8 cellular contexts compared by ENCODE assay signal in genomic region chr12:45050751-45051489, GRCh38. TPM values are rescaled to one million over a fixed set of nuclear protein-coding genes. Genes with fewer than 3 reads are reported as not detected.
DNase-seq lines count a peak whose midpoint lies in the region; ATAC-seq and TF ChIP-seq lines count a peak whose summit lies in the region.

Gene DBX2 (minus strand): TSS chr12:45051099. CDS start chr12:45050927, 172 bp downstream.

- 1% methylated on average over 29 to 69 of the region's 69 CpGs for WGBS in heart left ventricle, 4 donors
- WGBS in psoas muscle, 3 donors: 0% methylated on average over 42 to 69 of the region's 69 CpGs
- WGBS in thyroid gland, 2 donors: 1% methylated on average over 24 to 33 of the region's 69 CpGs

- H3K27me3 ChIP-seq in heart left ventricle (peaks cover 0 to 66% (median 25%) of the 10 kb centered on the region in 9 donors), psoas muscle (ENCODE audit: insufficient read depth in 3 of 3, low read length in 2 of 3) (peaks cover 4 to 32% (median 14%) of the 10 kb centered on the region in 3 donors), thyroid gland (peaks cover 4% of the 10 kb centered on the region)

- H3K27ac ChIP-seq in heart left ventricle: no peak within 1 kb of the TSS
- H3K27ac ChIP-seq in psoas muscle: no peak within 1 kb of the TSS
- no peak within 1 kb of the TSS for H3K27ac ChIP-seq in thyroid gland

- DNase-seq in GM10266 (ENCODE audit: extremely low spot score) (peak; percentile 17), T1000 (lab: John Stamatoyannopoulos, UW) (peak; percentile 83), heart left ventricle (no peak), psoas muscle (peak in 1 of 2 donors; percentile 51), NCI-H226 (no peak), thyroid gland (no peak), dedifferentiated amniotic fluid mesenchymal stem cell (ENCODE audit: extremely low spot score) (no peak), foreskin melanocyte (no peak)

- H3K36me3 ChIP-seq in heart left ventricle: no peaks in the 10 kb centered on the region
- H3K36me3 ChIP-seq in psoas muscle (ENCODE audit: insufficient read depth in 1 of 2, low read depth in 1 of 2): no peaks in the 10 kb centered on the region
- H3K36me3 ChIP-seq in thyroid gland: no peaks in the 10 kb centered on the region

- no peaks in the 10 kb centered on the region for H3K9me3 ChIP-seq in heart left ventricle
- H3K9me3 ChIP-seq in psoas muscle: no peaks in the 10 kb centered on the region
- no peaks in the 10 kb centered on the region for H3K9me3 ChIP-seq in thyroid gland

- peak within 1 kb of the TSS; percentile 24 to 56 (median 44) for H3K4me3 ChIP-seq in heart left ventricle
- H3K4me3 ChIP-seq in psoas muscle: peak within 1 kb of the TSS; percentile 64
- peak within 1 kb of the TSS in 1 of 3 donors; percentile 15 for H3K4me3 ChIP-seq in thyroid gland (replicated peaks in 1 of 3)

- TF ChIP-seq POLR2A in heart left ventricle (IDR thresholded peaks at IDR 0.05) (no peak), thyroid gland (IDR thresholded peaks at IDR 0.05) (no peak)

- intact Hi-C loops in heart left ventricle (cut with DNase I) (no loop called here), psoas muscle (cut with DNase I) (no loop called here), thyroid gland (cut with DNase I) (no loop called here)

- peak in 2 of 4 donors; percentile 38 to 56 for ATAC-seq in heart left ventricle
- ATAC-seq in psoas muscle: peak in 2 of 4 donors; percentile 37 to 46

- H3K4me1 ChIP-seq in heart left ventricle (peaks cover 0 to 20% (median 0%) of the 10 kb centered on the region in 12 donors), psoas muscle (no peaks in the 10 kb centered on the region), thyroid gland (peaks cover 0 to 8% of the 10 kb centered on the region in 2 donors)

- no peak for TF ChIP-seq CTCF in GM10266 (IDR thresholded peaks at IDR 0.05; ENCODE audit: control insufficient read depth, insufficient read depth, low read depth, missing control alignments)
- TF ChIP-seq CTCF in heart left ventricle (IDR thresholded peaks at IDR 0.05): no peak
- TF ChIP-seq CTCF in psoas muscle (IDR thresholded peaks at IDR 0.05): no peak
- TF ChIP-seq CTCF in thyroid gland (IDR thresholded peaks at IDR 0.05): no peak

RNA-seq across cellular contexts. Expression of gene DBX2, which starts in this region (rescaled TPM):
- total RNA-seq in heart left ventricle (under 1 TPM in 2 of 9 donors, not detected in 7; 0.32 to 0.45 TPM), psoas muscle (under 1 TPM in 2 of 4 donors, not detected in 2; 0.08 to 0.20 TPM), thyroid gland (1 to 10 TPM in 1 of 4 donors, under 1 TPM in 3; 0.13 to 3.0 (median 0.74) TPM)
- polyA plus RNA-seq in heart left ventricle (not detected), psoas muscle (under 1 TPM in 2 of 3 donors, not detected in 1; 0.04 to 0.09 TPM)

Comparison
In these comparisons a context has a peak if more than half of its experiments do, and no peak if none do; other contexts are left out.
1. DNase-seq: peak in GM10266 (single experiment) and T1000 (single experiment); none in heart left ventricle (0 of 5), NCI-H226 (single experiment), thyroid gland (0 of 2), dedifferentiated amniotic fluid mesenchymal stem cell (single experiment) and foreskin melanocyte (single experiment).